ENCODE assay signal across 22 cellular contexts in the genomic region with DNA sequence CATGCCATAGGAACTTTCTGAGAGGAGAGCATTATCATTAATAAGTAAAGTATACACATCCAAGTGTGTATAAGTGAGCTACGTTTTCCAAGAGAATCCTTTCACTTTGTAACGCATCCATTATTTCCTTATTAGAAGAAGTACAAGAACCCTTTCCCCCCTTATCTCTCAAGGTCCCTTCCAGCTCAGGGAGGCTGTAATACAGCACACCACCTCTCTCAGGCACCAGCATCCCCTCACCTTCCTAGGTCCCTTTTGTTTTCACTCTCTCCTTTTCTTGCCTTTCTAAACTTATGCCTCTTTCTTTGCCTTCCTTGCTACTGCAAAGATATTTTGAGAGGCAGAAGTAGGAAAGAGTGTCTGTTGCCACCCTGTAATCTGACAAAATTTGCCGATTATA.
"Had no signal": no experiment of that assay in that cellular context is flagged by ENCODE, and none has a peak within 500 bp of the region (broad histone marks: within the 10 kb centered on the region; RNA-seq: fewer than 3 reads in every experiment).

No MANE protein-coding gene starts in this region.

- H3K27ac ChIP-seq: adrenal gland, heart left ventricle, left lung, lower lobe of right lung, parathyroid adenoma, right atrium auricular region, stomach, tibial artery had no signal

- FAIRE-seq: islet of Langerhans had no signal

- H3K79me2 ChIP-seq: parathyroid adenoma had no signal

- H3K36me3 ChIP-seq: adrenal gland, heart left ventricle, left lung, lower lobe of right lung, right atrium auricular region, stomach, tibial artery had no signal

- H3K9me3 ChIP-seq: adrenal gland, lower lobe of right lung, stomach had no signal

- H3K36me3 Mint-ChIP-seq: activated naive CD8-positive, alpha-beta T cell treated with anti-CD3 and anti-CD28 coated beads for 36 hours had no signal

- H3K4me3 Mint-ChIP-seq: activated naive CD8-positive, alpha-beta T cell treated with anti-CD3 and anti-CD28 coated beads for 36 hours; stimulated activated naive B cell treated with anti-CD40 and anti-IgM and Interleukin-4, amounts not matched to agents 10 μg/mL and 1 μg/mL and 100 μg/mL, for 72 hours had no signal

- H3K4me1 ChIP-seq: parathyroid adenoma had no signal

- H3K27ac Mint-ChIP-seq: activated naive CD8-positive, alpha-beta T cell treated with anti-CD3 and anti-CD28 coated beads for 36 hours; stimulated activated naive B cell treated with anti-CD40 and anti-IgM and Interleukin-4, amounts not matched to agents 10 μg/mL and 1 μg/mL and 100 μg/mL, for 72 hours had no signal

- H3K4me1 Mint-ChIP-seq: activated naive CD8-positive, alpha-beta T cell treated with anti-CD3 and anti-CD28 coated beads for 36 hours; stimulated activated naive B cell treated with anti-CD40 and anti-IgM and Interleukin-4, amounts not matched to agents 10 μg/mL and 1 μg/mL and 100 μg/mL, for 72 hours had no signal

- ATAC-seq: esophagus mucosa; left lung; lower lobe of right lung; stimulated activated naive B cell treated with anti-CD40 and anti-IgM and Interleukin-4, amounts not matched to agents 10 μg/mL and 1 μg/mL and 100 μg/mL, for 72 hours had no signal

- H2AFZ ChIP-seq: parathyroid adenoma had no signal

- H3K27me3 Mint-ChIP-seq: activated naive CD8-positive, alpha-beta T cell treated with anti-CD3 and anti-CD28 coated beads for 36 hours; stimulated activated naive B cell treated with anti-CD40 and anti-IgM and Interleukin-4, amounts not matched to agents 10 μg/mL and 1 μg/mL and 100 μg/mL, for 72 hours had no signal

- H3K4me3 ChIP-seq: adrenal gland, heart left ventricle, left lung, lower lobe of right lung, right atrium auricular region, stomach, tibial artery had no signal

- H3K9ac ChIP-seq: parathyroid adenoma had no signal

- DNase-seq: activated CD4-positive, alpha-beta T cell treated with anti-CD3 and anti-CD28 coated beads for 4 hours; activated CD4-positive, alpha-beta T cell treated with anti-CD3 and anti-CD28 coated beads, Interleukin-2, amount 50 U/mL, for 4 hours; activated effector memory CD4-positive, alpha-beta T cell treated with Interleukin-2 at 50 U/mL for 16 hours; activated naive CD4-positive, alpha-beta T cell treated with Interleukin-2 at 50 U/mL for 16 hours; activated naive CD8-positive, alpha-beta T cell treated with anti-CD3 and anti-CD28 coated beads for 36 hours; adrenal gland; aorta; cortex of kidney; foreskin fibroblast; heart left ventricle; left lung; lower lobe of right lung; nucleus accumbens; stimulated activated CD4-positive, alpha-beta T cell treated with anti-CD3 and anti-CD28 coated beads, Interleukin-15, amount 100 ng/mL, for 24 hours; stimulated activated CD4-positive, alpha-beta T cell treated with anti-CD3 and anti-CD28 coated beads, Interleukin-2, amount 100 ng/mL, for 24 hours; stimulated activated naive B cell treated with anti-CD40 and anti-IgM and Interleukin-4, amounts not matched to agents 10 μg/mL and 1 μg/mL and 100 μg/mL, for 72 hours; stomach; tibial artery had no signal

- H3K27me3 ChIP-seq: adrenal gland, heart left ventricle, left lung, right atrium auricular region, stomach, tibial artery had no signal
